Comparison of ENCODE assay signal across 22 cellular contexts in genomic region chr11:125942771-125943428, GRCh38. TPM values are rescaled to one million over a fixed set of nuclear protein-coding genes. Genes with fewer than 3 reads are reported as not detected.
"Had no signal": no experiment of that assay in that cellular context is flagged by ENCODE, and none has a peak within 500 bp of the region (broad histone marks: within the 10 kb centered on the region; RNA-seq: fewer than 3 reads in every experiment).

No MANE protein-coding gene starts in this region.

- H3K27ac Mint-ChIP-seq: activated CD4-positive, alpha-beta T cell treated with anti-CD3 and anti-CD28 coated beads, Interleukin-2, amount 10 ng/mL, durations not matched to agents 7 days and 5 days; activated CD8-positive, alpha-beta T cell treated with anti-CD3 and anti-CD28 coated beads for 36 hours; activated naive CD4-positive, alpha-beta T cell treated with anti-CD3 and anti-CD28 coated beads, Interleukin-2, amount 50 U/mL, for 24 hours; endodermal cell; naive thymus-derived CD8-positive, alpha-beta T cell; stimulated activated memory B cell treated with anti-CD40 and anti-IgM and Interleukin-4, amounts not matched to agents 10 μg/mL and 1 μg/mL and 100 μg/mL, for 72 hours had no signal

- H3K27me3 ChIP-seq: adrenal gland, colonic mucosa, gastrocnemius medialis, pancreas, transverse colon had no signal

- H3K4me3 ChIP-seq: adrenal gland, colonic mucosa, esophagus squamous epithelium, lower lobe of right lung, pancreas, transverse colon had no signal

- H3K27me3 Mint-ChIP-seq: activated CD4-positive, alpha-beta T cell treated with anti-CD3 and anti-CD28 coated beads, Interleukin-2, amount 10 ng/mL, durations not matched to agents 7 days and 5 days; activated naive CD4-positive, alpha-beta T cell treated with anti-CD3 and anti-CD28 coated beads, Interleukin-2, amount 50 U/mL, for 24 hours; naive thymus-derived CD8-positive, alpha-beta T cell had no signal

- H3K36me3 Mint-ChIP-seq: activated naive CD4-positive, alpha-beta T cell treated with anti-CD3 and anti-CD28 coated beads, Interleukin-2, amount 50 U/mL, for 24 hours; mesothelial cell of epicardium; naive thymus-derived CD8-positive, alpha-beta T cell; stimulated activated memory B cell treated with anti-CD40 and anti-IgM and Interleukin-4, amounts not matched to agents 10 μg/mL and 1 μg/mL and 100 μg/mL, for 72 hours had no signal

- H3K4me3 Mint-ChIP-seq: activated CD4-positive, alpha-beta T cell treated with anti-CD3 and anti-CD28 coated beads, Interleukin-2, amount 10 ng/mL, durations not matched to agents 7 days and 5 days; activated CD8-positive, alpha-beta T cell treated with anti-CD3 and anti-CD28 coated beads for 36 hours; central memory CD8-positive, alpha-beta T cell; endodermal cell; mesothelial cell of epicardium; stimulated activated memory B cell treated with anti-CD40 and anti-IgM and Interleukin-4, amounts not matched to agents 10 μg/mL and 1 μg/mL and 100 μg/mL, for 72 hours had no signal

- H3K4me1 ChIP-seq: adrenal gland, colonic mucosa, lower lobe of right lung, pancreas, transverse colon had no signal

- ATAC-seq: stimulated activated memory B cell treated with anti-CD40 and anti-IgM and Interleukin-4, amounts not matched to agents 10 μg/mL and 1 μg/mL and 100 μg/mL, for 72 hours had no signal

- H3K9me3 Mint-ChIP-seq: activated CD4-positive, alpha-beta T cell treated with anti-CD3 and anti-CD28 coated beads, Interleukin-2, amount 10 ng/mL, durations not matched to agents 7 days and 5 days; activated CD8-positive, alpha-beta T cell treated with anti-CD3 and anti-CD28 coated beads for 36 hours; activated naive CD4-positive, alpha-beta T cell treated with anti-CD3 and anti-CD28 coated beads, Interleukin-2, amount 50 U/mL, for 24 hours; central memory CD8-positive, alpha-beta T cell; endodermal cell; mesothelial cell of epicardium; naive thymus-derived CD8-positive, alpha-beta T cell; stimulated activated memory B cell treated with anti-CD40 and anti-IgM and Interleukin-4, amounts not matched to agents 10 μg/mL and 1 μg/mL and 100 μg/mL, for 72 hours had no signal

- H3K27ac ChIP-seq: adrenal gland, colonic mucosa, esophagus squamous epithelium, lower lobe of right lung, pancreas, transverse colon, WERI-Rb-1 had no signal

- H3K36me3 ChIP-seq: adrenal gland, colonic mucosa, esophagus squamous epithelium, gastrocnemius medialis, lower lobe of right lung, pancreas, transverse colon, WERI-Rb-1 had no signal

- DNase-seq: activated gamma-delta T cell treated with Interleukin-2 at 50 U/mL for 16 hours, esophagus squamous epithelium, gastrocnemius medialis had no signal

RNA-seq across cellular contexts. Expression of gene VSIG10L2, which starts 2.9 kb away (rescaled TPM):
- total RNA-seq: activated CD4-positive, alpha-beta T cell treated with anti-CD3 and anti-CD28 coated beads, Interleukin-2, amount 10 ng/mL, durations not matched to agents 7 days and 5 days; activated CD8-positive, alpha-beta T cell treated with anti-CD3 and anti-CD28 coated beads for 36 hours; adrenal gland; astrocyte; colonic mucosa; endodermal cell; left colon; lower lobe of right lung; mesothelial cell of epicardium; naive thymus-derived CD8-positive, alpha-beta T cell; pulmonary artery endothelial cell; sciatic nerve; temporal lobe; transverse colon had no signal
- polyA plus RNA-seq: naive thymus-derived CD8-positive, alpha-beta T cell had no signal

RNA-seq across cellular contexts. Expression of gene DDX25, which starts 38.6 kb away (rescaled TPM):
- total RNA-seq: gastrocnemius medialis, lower lobe of right lung, pulmonary artery endothelial cell had no signal
